3 cellular contexts compared by ENCODE assay signal in genomic region chrX:51144828-51145442, GRCh38.
TF ChIP-seq lines count a peak whose summit lies in the region.

No MANE protein-coding gene starts in this region.

TF ChIP-seq in IMR-90, 13 proteins besides CTCF, POLR2A, EP300 and RAD21:
- TF ChIP-seq, protein P1, sequence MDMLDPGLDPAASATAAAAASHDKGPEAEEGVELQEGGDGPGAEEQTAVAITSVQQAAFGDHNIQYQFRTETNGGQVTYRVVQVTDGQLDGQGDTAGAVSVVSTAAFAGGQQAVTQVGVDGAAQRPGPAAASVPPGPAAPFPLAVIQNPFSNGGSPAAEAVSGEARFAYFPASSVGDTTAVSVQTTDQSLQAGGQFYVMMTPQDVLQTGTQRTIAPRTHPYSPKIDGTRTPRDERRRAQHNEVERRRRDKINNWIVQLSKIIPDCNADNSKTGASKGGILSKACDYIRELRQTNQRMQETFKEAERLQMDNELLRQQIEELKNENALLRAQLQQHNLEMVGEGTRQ (IDR thresholded peaks at IDR 0.05; ENCODE audit: low read depth, low read length), result no peak
- TF ChIP-seq MXI1 (IDR thresholded peaks at IDR 0.05; ENCODE audit: borderline replicate concordance, low read depth, low read length) (no peak), CEBPB (IDR thresholded peaks at IDR 0.05; ENCODE audit: low read depth, low read length) (no peak), RCOR1 (IDR thresholded peaks at IDR 0.05; ENCODE audit: insufficient replicate concordance, low read length) (no peak), NFE2L2 (IDR thresholded peaks at IDR 0.05; ENCODE audit: low read depth, low read length) (no peak), RFX5 (IDR thresholded peaks at IDR 0.05; ENCODE audit: low read depth, low read length) (no peak), MAFK (IDR thresholded peaks at IDR 0.05; ENCODE audit: low read depth, low read length) (no peak), BHLHE40 (IDR thresholded peaks at IDR 0.05; ENCODE audit: low read depth, low read length) (no peak), FOS (IDR thresholded peaks at IDR 0.05; ENCODE audit: low read depth, low read length) (no peak), SMC3 (IDR thresholded peaks at IDR 0.05; ENCODE audit: low read depth, low read length) (no peak), CHD1 (IDR thresholded peaks at IDR 0.05; ENCODE audit: low read depth, low read length) (no peak), MAZ (IDR thresholded peaks at IDR 0.05; ENCODE audit: borderline replicate concordance, low read depth, low read length) (no peak)
- TF ChIP-seq, protein P2, sequence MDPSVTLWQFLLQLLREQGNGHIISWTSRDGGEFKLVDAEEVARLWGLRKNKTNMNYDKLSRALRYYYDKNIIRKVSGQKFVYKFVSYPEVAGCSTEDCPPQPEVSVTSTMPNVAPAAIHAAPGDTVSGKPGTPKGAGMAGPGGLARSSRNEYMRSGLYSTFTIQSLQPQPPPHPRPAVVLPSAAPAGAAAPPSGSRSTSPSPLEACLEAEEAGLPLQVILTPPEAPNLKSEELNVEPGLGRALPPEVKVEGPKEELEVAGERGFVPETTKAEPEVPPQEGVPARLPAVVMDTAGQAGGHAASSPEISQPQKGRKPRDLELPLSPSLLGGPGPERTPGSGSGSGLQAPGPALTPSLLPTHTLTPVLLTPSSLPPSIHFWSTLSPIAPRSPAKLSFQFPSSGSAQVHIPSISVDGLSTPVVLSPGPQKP (IDR thresholded peaks at IDR 0.05; ENCODE audit: borderline replicate concordance, low read depth, low read length), result no peak

TF ChIP-seq in SK-N-SH, 30 proteins besides CTCF, POLR2A, EP300 and RAD21:
- TF ChIP-seq SMC3 (IDR thresholded peaks at IDR 0.05; ENCODE audit: low read depth, low read length) (peak; percentile 28; the same call in 1 of the 2 replicates), IRF3 (IDR thresholded peaks at IDR 0.05; ENCODE audit: low read depth, low read length) (no peak)

TF ChIP-seq in endothelial cell of umbilical vein, 7 proteins besides CTCF, POLR2A, EP300 and RAD21:
- TF ChIP-seq EZH2 (IDR thresholded peaks at IDR 0.05; ENCODE audit: borderline replicate concordance, low read depth, low read length, severe bottlenecking), result no peak
- no peak for TF ChIP-seq MAX (IDR thresholded peaks at IDR 0.05; ENCODE audit: insufficient read depth, insufficient read length)
- no peak for TF ChIP-seq GATA2 (IDR thresholded peaks at IDR 0.05; ENCODE audit: insufficient read depth, insufficient read length, low read depth, low read length)
- no peak for TF ChIP-seq JUN (IDR thresholded peaks at IDR 0.05; ENCODE audit: borderline replicate concordance, insufficient read depth, insufficient read length, low read depth)
- no peak for TF ChIP-seq POLR2AphosphoS5 (IDR thresholded peaks at IDR 0.05; ENCODE audit: insufficient read depth, low read depth, low read length)
- TF ChIP-seq FOS (IDR thresholded peaks at IDR 0.05; ENCODE audit: borderline replicate concordance, insufficient read depth, low read length), result no peak
- no peak for TF ChIP-seq MYC (IDR thresholded peaks at IDR 0.05; ENCODE audit: low read depth, low read length)
